22 cellular contexts compared by ENCODE assay signal in genomic region chr13:100433475-100433874, GRCh38.
DNase-seq lines count a peak whose midpoint lies in the region; ATAC-seq and TF ChIP-seq lines count a peak whose summit lies in the region.
"Had no signal": no experiment of that assay in that cellular context is flagged by ENCODE, and none has a peak within 500 bp of the region (broad histone marks: within the 10 kb centered on the region; RNA-seq: fewer than 3 reads in every experiment).

No MANE protein-coding gene starts in this region.

- H3K27me3 ChIP-seq in Panc1 (ENCODE audit: control insufficient read depth, insufficient read depth, low read length) = no peaks in the 10 kb centered on the region
- H3K27me3 ChIP-seq: right atrium auricular region, testis had no signal

- H3K9me3 ChIP-seq in Panc1 (ENCODE audit: control insufficient read depth, insufficient read depth, low read depth, low read length) = no peaks in the 10 kb centered on the region
- H3K9me3 ChIP-seq: HAP-1, right atrium auricular region, testis had no signal

- peak; percentile 37 for DNase-seq in GM12865 (ENCODE audit: low read depth)
- no peak for DNase-seq in Panc1 (ENCODE audit: low read depth, low spot score)
- DNase-seq in amygdala (lab: John Stamatoyannopoulos, UW) = no peak
- no peak for DNase-seq in cerebellum (ENCODE audit: low spot score)
- DNase-seq in D341Med (ENCODE audit: low spot score) = no peak
- DNase-seq: activated CD4-positive, alpha-beta T cell treated with anti-CD3 and anti-CD28 coated beads for 4 hours; activated naive CD4-positive, alpha-beta T cell treated with anti-CD3 and anti-CD28 coated beads for 36 hours; activated T-cell treated with anti-CD3 and anti-CD28 coated beads for 4 hours; aorta; effector CD4-positive, alpha-beta T cell; KBM-7; left ventricle myocardium superior; NCI-H2029; NCI-H446; nucleus accumbens; stimulated activated CD4-positive, alpha-beta T cell treated with anti-CD3 and anti-CD28 coated beads, Interleukin-12 subunit alpha, Interleukin-12 subunit beta, amount 100 ng/mL, for 4 hours; testis had no signal

- BruUV-seq in Panc1 (replicated peaks; lab: Mats Ljungman, UMichigan) = no TSS peak

- TF ChIP-seq CTCF in GM12865 (IDR thresholded peaks at IDR 0.05; ENCODE audit: insufficient read depth, low read depth, low read length, missing control alignments) (no peak), Panc1 (IDR thresholded peaks at IDR 0.05) (no peak)

- intact Hi-C loops in Panc1 (cut with micrococcal nuclease; ENCODE audit: unreplicated experiment) = no loop called here

- H3K36me3 ChIP-seq in Panc1 (ENCODE audit: control insufficient read depth, insufficient read depth, low read length) = no peaks in the 10 kb centered on the region
- H3K36me3 ChIP-seq: HAP-1, right atrium auricular region had no signal

- POLR2A ChIA-PET in Panc1 (lab: Charles Lee) = no interaction called here

- H3K4me1 ChIP-seq in Panc1 (ENCODE audit: control insufficient read depth, insufficient read depth, low read length) = no peaks in the 10 kb centered on the region; the same call in 1 of the 2 replicates
- H3K4me1 ChIP-seq: HAP-1, right atrium auricular region, testis had no signal

- CTCF ChIA-PET in Panc1 (lab: Charles Lee) = no interaction called here

- no peak overlapping the region for H3K4me3 ChIP-seq in GM12865 (ENCODE audit: low read depth, low read length)
- H3K4me3 ChIP-seq in Panc1 (ENCODE audit: low read depth in 2 of 2, low read length in 2 of 2) = no peak overlapping the region
- H3K4me3 ChIP-seq: HAP-1, right atrium auricular region, testis had no signal

- in situ Hi-C loops in Panc1 (cut with HindIII; ENCODE audit: low pct_unique_long_range_greater_than_20kb, low sequenced_read_pairs) = no loop called here

- ATAC-seq in GM19463 (IDR thresholded peaks at IDR 0.05; ENCODE audit: unreplicated experiment) (peak; percentile 30), Panc1 (no peak), esophagus mucosa (peak; percentile 83), HG02852 (IDR thresholded peaks at IDR 0.05; ENCODE audit: unreplicated experiment) (no peak)
- ATAC-seq: left ventricle myocardium superior had no signal

- H3K27ac ChIP-seq in Panc1 (ENCODE audit: low read length) = 0 out of 2 replicates have a peak overlapping the region, but pooled peaks have one; percentile 39
- H3K27ac ChIP-seq: right atrium auricular region, testis had no signal

Comparison
In these comparisons a context has a peak if more than half of its experiments do, and no peak if none do; other contexts are left out.
1. ATAC-seq: peak in GM19463 (single experiment) and esophagus mucosa (single experiment); none in Panc1 (single experiment) and HG02852 (single experiment).